ENCODE assay signal across 10 cellular contexts in the genomic region with DNA sequence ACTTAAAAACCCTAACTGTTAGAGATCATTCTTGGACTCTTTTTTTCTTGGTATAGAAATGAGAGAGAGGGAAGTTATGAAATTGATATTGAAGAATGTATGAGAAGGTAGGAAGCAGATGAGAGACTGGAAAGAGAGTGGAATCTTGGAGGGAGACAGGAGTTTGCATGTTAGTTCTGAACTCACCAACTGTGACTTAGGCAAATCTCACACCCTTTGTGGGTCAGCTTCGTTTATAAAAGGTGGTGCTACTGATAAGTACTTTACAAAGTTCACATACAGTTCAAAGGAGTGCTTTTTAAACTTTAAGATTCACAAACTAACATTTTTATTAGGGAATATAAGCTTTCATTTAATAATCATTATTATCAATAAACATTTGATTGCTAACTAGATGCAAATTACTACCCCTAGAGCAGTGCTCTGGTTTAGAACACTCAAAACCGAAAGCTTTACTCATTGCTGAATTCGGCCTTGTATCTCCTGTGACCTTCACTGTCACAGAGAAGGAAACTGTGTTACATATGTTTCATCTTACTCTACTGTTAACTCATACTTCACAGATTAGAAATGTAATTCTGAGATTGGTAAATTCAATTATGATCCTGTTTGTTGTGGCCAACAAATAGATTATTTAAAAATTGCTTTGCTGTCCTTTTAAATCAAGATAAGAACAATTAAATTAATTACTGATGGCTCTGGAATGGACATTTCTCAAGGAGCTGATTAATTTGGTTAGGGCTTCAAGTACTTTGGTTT.
DNase-seq lines count a peak whose midpoint lies in the region; ATAC-seq and TF ChIP-seq lines count a peak whose summit lies in the region.
"Had no signal": no experiment of that assay in that cellular context is flagged by ENCODE, and none has a peak within 500 bp of the region (broad histone marks: within the 10 kb centered on the region; RNA-seq: fewer than 3 reads in every experiment).

No MANE protein-coding gene starts in this region.

- peak; percentile 49 for DNase-seq in GM10266 (ENCODE audit: extremely low spot score)
- DNase-seq in DMS79 (lab: John Stamatoyannopoulos, UW), result no peak
- no peak for DNase-seq in activated CD4-positive, alpha-beta T cell treated with anti-CD3 and anti-CD28 coated beads, Interleukin-2, amount 50 U/mL, for 48 hours
- no peak for DNase-seq in nucleus accumbens (lab: John Stamatoyannopoulos, UW)
- DNase-seq in NOMO-1 (lab: John Stamatoyannopoulos, UW; ENCODE audit: unreplicated experiment in 2 of 2), result no peak
- DNase-seq: activated B cell treated with CpG ODN at 0.5 μM for 24 hours had no signal

- ATAC-seq in GM19324 (IDR thresholded peaks at IDR 0.05; ENCODE audit: low FRiP score, unreplicated experiment) (peak; percentile 96), HG02678 (IDR thresholded peaks at IDR 0.05; ENCODE audit: unreplicated experiment) (peak; percentile 97), HG03457 (IDR thresholded peaks at IDR 0.05; ENCODE audit: unreplicated experiment) (peak; percentile 87)
- ATAC-seq: Panc1 had no signal

- TF ChIP-seq CTCF in GM10266 (IDR thresholded peaks at IDR 0.05; ENCODE audit: control insufficient read depth, insufficient read depth, low read depth, missing control alignments), result no peak
